Comparison of ENCODE assay signal across 3 cellular contexts in genomic region chr2:239379641-239380170, GRCh38.
TF ChIP-seq lines count a peak whose summit lies in the region.

No MANE protein-coding gene starts in this region.

TF ChIP-seq in SK-N-SH, 30 proteins besides CTCF, POLR2A, EP300 and RAD21 (continues in another document):
- TF ChIP-seq IRF3 (IDR thresholded peaks at IDR 0.05; ENCODE audit: low read depth, low read length) (no peak), POLR2AphosphoS5 (IDR thresholded peaks at IDR 0.05; ENCODE audit: low read depth, low read length) (no peak), ELF1 (IDR thresholded peaks at IDR 0.05) (no peak), FOSL2 (IDR thresholded peaks at IDR 0.05; ENCODE audit: borderline replicate concordance, low read depth) (no peak), SIN3A (IDR thresholded peaks at IDR 0.05; ENCODE audit: borderline replicate concordance, low read depth, low read length) (no peak), TAF1 (IDR thresholded peaks at IDR 0.05; ENCODE audit: borderline replicate concordance, low read depth, low read length) (no peak), TCF12 (IDR thresholded peaks at IDR 0.05) (no peak), ZBTB33 (IDR thresholded peaks at IDR 0.05; ENCODE audit: borderline replicate concordance, low read depth) (no peak), GABPA (IDR thresholded peaks at IDR 0.05; ENCODE audit: low read depth) (no peak), USF1 (IDR thresholded peaks at IDR 0.05; ENCODE audit: borderline replicate concordance, low read depth) (no peak), RXRA (IDR thresholded peaks at IDR 0.05; ENCODE audit: borderline replicate concordance, low read depth) (no peak), CHD2 (IDR thresholded peaks at IDR 0.05; ENCODE audit: low read length, partially characterized antibody) (no peak), TEAD4 (IDR thresholded peaks at IDR 0.05; ENCODE audit: borderline replicate concordance, insufficient read depth) (no peak), YY1 (IDR thresholded peaks at IDR 0.05; ENCODE audit: low read depth) (no peak), RCOR1 (IDR thresholded peaks at IDR 0.05; ENCODE audit: low read length) (no peak), MAX (IDR thresholded peaks at IDR 0.05; ENCODE audit: low read depth) (no peak), FOXM1 (IDR thresholded peaks at IDR 0.05; ENCODE audit: low read depth) (no peak), RFX5 (IDR thresholded peaks at IDR 0.05; ENCODE audit: low read length) (no peak)

TF ChIP-seq in SK-N-SH treated with all-trans-retinoic acid at 6 μM for 48 hours, 23 proteins besides CTCF, POLR2A, EP300 and RAD21:
- TF ChIP-seq ARNTL (CRISPR knock-in tag; IDR thresholded peaks at IDR 0.05; ENCODE audit: borderline replicate concordance, low read depth) (no peak), PATZ1 (CRISPR knock-in tag; IDR thresholded peaks at IDR 0.05; ENCODE audit: borderline replicate concordance) (no peak), RARB (CRISPR knock-in tag; IDR thresholded peaks at IDR 0.05) (no peak), CREB5 (CRISPR knock-in tag; IDR thresholded peaks at IDR 0.05; ENCODE audit: low read depth) (no peak), BACH2 (CRISPR knock-in tag; IDR thresholded peaks at IDR 0.05; ENCODE audit: borderline replicate concordance) (no peak), TOX (CRISPR knock-in tag; IDR thresholded peaks at IDR 0.05; ENCODE audit: borderline replicate concordance) (no peak), GLIS3 (CRISPR knock-in tag; IDR thresholded peaks at IDR 0.05) (no peak)
TF ChIP-seq in SK-N-SH treated with all-trans-retinoic acid at 6 μM for 48 hours: peak in this region for 0.

TF ChIP-seq in HCT116, 20 proteins besides CTCF, POLR2A, EP300 and RAD21:
- TF ChIP-seq EZH2 (IDR thresholded peaks at IDR 0.05) = no peak
- no peak for TF ChIP-seq POLR2AphosphoS5 (IDR thresholded peaks at IDR 0.05; ENCODE audit: low read depth, low read length)
